ENCODE assay signal across 21 cellular contexts in genomic region chr21:43676391-43676790, GRCh38. TPM values are rescaled to one million over a fixed set of nuclear protein-coding genes. Genes with fewer than 3 reads are reported as not detected.
"Had no signal": no experiment of that assay in that cellular context is flagged by ENCODE, and none has a peak within 500 bp of the region (broad histone marks: within the 10 kb centered on the region; RNA-seq: fewer than 3 reads in every experiment).

No MANE protein-coding gene starts in this region.

- H3K4me3 Mint-ChIP-seq: effector memory CD8-positive, alpha-beta T cell; immature natural killer cell; naive thymus-derived CD4-positive, alpha-beta T cell; nephron; neural progenitor cell; stimulated activated memory B cell treated with anti-CD40 and anti-IgM and Interleukin-4, amounts not matched to agents 10 μg/mL and 1 μg/mL and 100 μg/mL, for 72 hours had no signal

- H3K27me3 ChIP-seq: neural progenitor cell, sigmoid colon, spleen, testis, tibial artery, upper lobe of left lung had no signal

- H3K27ac Mint-ChIP-seq: effector memory CD8-positive, alpha-beta T cell; nephron; neural progenitor cell; progenitor cell of endocrine pancreas; stimulated activated memory B cell treated with anti-CD40 and anti-IgM and Interleukin-4, amounts not matched to agents 10 μg/mL and 1 μg/mL and 100 μg/mL, for 72 hours had no signal

- ATAC-seq: effector memory CD8-positive, alpha-beta T cell; left ventricle myocardium superior; lower lobe of right lung; naive thymus-derived CD4-positive, alpha-beta T cell; stimulated activated memory B cell treated with anti-CD40 and anti-IgM and Interleukin-4, amounts not matched to agents 10 μg/mL and 1 μg/mL and 100 μg/mL, for 72 hours; stimulated activated naive CD8-positive, alpha-beta T cell treated with anti-CD3 and anti-CD28 coated beads, Interleukin-15, Interleukin-2, amounts not matched to agents 100 U/mL and 50 U/mL, for 24 hours had no signal

- H3K9me3 ChIP-seq: lower lobe of right lung, sigmoid colon, spleen, testis, tibial artery, upper lobe of left lung had no signal

- H3K36me3 ChIP-seq: neural progenitor cell had no signal

- H2AFZ ChIP-seq: neural progenitor cell, parathyroid adenoma had no signal

- H3K4me1 ChIP-seq: lower lobe of right lung, parathyroid adenoma, sigmoid colon, spleen, testis, tibial artery, upper lobe of left lung had no signal

- H3K9me3 Mint-ChIP-seq: effector memory CD8-positive, alpha-beta T cell; immature natural killer cell; nephron; neural progenitor cell; stimulated activated memory B cell treated with anti-CD40 and anti-IgM and Interleukin-4, amounts not matched to agents 10 μg/mL and 1 μg/mL and 100 μg/mL, for 72 hours had no signal

- H3K27ac ChIP-seq: lower lobe of right lung, neural progenitor cell, parathyroid adenoma, sigmoid colon, skin epidermis, spleen, testis, tibial artery, upper lobe of left lung had no signal

- DNase-seq: cortex of kidney; effector memory CD8-positive, alpha-beta T cell; hypothalamus; immature natural killer cell; left ventricle myocardium superior; lower lobe of right lung; naive thymus-derived CD4-positive, alpha-beta T cell; sigmoid colon; spleen; stimulated activated CD4-positive, alpha-beta T cell treated with anti-CD3 and anti-CD28 coated beads, Interleukin-4, amount 100 ng/mL, for 4 hours; stimulated activated naive CD8-positive, alpha-beta T cell treated with anti-CD3 and anti-CD28 coated beads, Interleukin-15, Interleukin-2, amounts not matched to agents 100 U/mL and 50 U/mL, for 24 hours; substantia nigra; testis; tibial artery had no signal

- H3K4me2 ChIP-seq: neural progenitor cell had no signal

- H3K27me3 Mint-ChIP-seq: effector memory CD8-positive, alpha-beta T cell; naive thymus-derived CD4-positive, alpha-beta T cell; progenitor cell of endocrine pancreas; stimulated activated memory B cell treated with anti-CD40 and anti-IgM and Interleukin-4, amounts not matched to agents 10 μg/mL and 1 μg/mL and 100 μg/mL, for 72 hours had no signal

- H3K9ac ChIP-seq: neural progenitor cell, parathyroid adenoma had no signal

- H3K79me2 ChIP-seq: parathyroid adenoma had no signal

- H3K4me1 Mint-ChIP-seq: nephron; neural progenitor cell; stimulated activated memory B cell treated with anti-CD40 and anti-IgM and Interleukin-4, amounts not matched to agents 10 μg/mL and 1 μg/mL and 100 μg/mL, for 72 hours had no signal

- H3K4me3 ChIP-seq: lower lobe of right lung, neural progenitor cell, sigmoid colon, skin epidermis, spleen, testis, tibial artery, upper lobe of left lung had no signal

RNA-seq across cellular contexts. Expression of gene HSF2BP, which starts 17.1 kb away (rescaled TPM):
- total RNA-seq: left ventricle myocardium superior had no signal
